ENCODE assay signal across 40 cellular contexts in the genomic region with DNA sequence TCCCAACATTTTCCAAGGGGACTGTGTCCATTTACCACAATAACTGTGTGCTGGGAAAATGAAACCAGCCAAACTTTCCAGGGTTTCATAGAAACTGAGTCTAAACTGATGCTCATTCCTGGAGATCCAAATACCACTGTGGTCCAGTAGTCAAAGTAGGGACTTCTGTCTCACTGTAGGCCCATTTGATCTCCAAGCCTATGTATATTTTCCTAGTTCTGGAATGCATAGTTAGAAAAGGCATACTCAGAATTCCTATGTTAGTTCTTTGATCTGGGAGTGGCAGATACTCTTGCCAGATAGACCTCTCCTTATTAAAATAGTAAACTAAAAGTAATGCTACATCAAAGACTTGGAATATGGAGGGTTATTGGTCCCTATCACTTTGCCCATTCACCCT. TPM values are rescaled to one million over a fixed set of nuclear protein-coding genes. Genes with fewer than 3 reads are reported as not detected.
"Had no signal": no experiment of that assay in that cellular context is flagged by ENCODE, and none has a peak within 500 bp of the region (broad histone marks: within the 10 kb centered on the region; RNA-seq: fewer than 3 reads in every experiment).

No MANE protein-coding gene starts in this region.

- H3K36me3 ChIP-seq: ascending aorta, Peyer's patch, SJSA1 had no signal

- H3K27me3 ChIP-seq: ascending aorta, Peyer's patch, SJSA1 had no signal

- H3K4me1 ChIP-seq: ascending aorta, Peyer's patch had no signal

- H3K9me3 ChIP-seq: ascending aorta, Peyer's patch, SJSA1, SK-N-SH had no signal

- DNase-seq: activated B cell treated with CpG ODN at 0.5 μM for 24 hours; activated CD4-positive, alpha-beta memory T cell treated with anti-CD3 and anti-CD28 coated beads, Interleukin-2, amount 10 ng/mL, durations not matched to agents 7 days and 5 days; activated CD4-positive, alpha-beta T cell treated with anti-CD3 and anti-CD28 coated beads for 4 hours; activated CD4-positive, CD25-positive, alpha-beta regulatory T cell treated with anti-CD3 and anti-CD28 coated beads, Interleukin-2, amount 50 U/mL, for 72 hours; activated CD8-positive, alpha-beta memory T cell treated with anti-CD3 and anti-CD28 coated beads for 24 hours; activated CD8-positive, alpha-beta memory T cell treated with anti-CD3 and anti-CD28 coated beads, Interleukin-2, amount 10 ng/mL, durations not matched to agents 7 days and 5 days; activated CD8-positive, alpha-beta memory T cell treated with anti-CD3 and anti-CD28 coated beads, Interleukin-2, amount 50 U/mL, for 48 hours; activated effector memory CD4-positive, alpha-beta T cell treated with anti-CD3 and anti-CD28 coated beads, Interleukin-2, amount 50 U/mL, for 16 hours; activated naive CD4-positive, alpha-beta T cell; activated naive CD4-positive, alpha-beta T cell treated with anti-CD3 and anti-CD28 coated beads, Interleukin-2, amount 50 U/mL, for 16 hours; activated naive CD8-positive, alpha-beta T cell treated with anti-CD3 and anti-CD28 coated beads for 36 hours; activated T-cell treated with anti-CD3 and anti-CD28 coated beads, Interleukin-2, amount 50 U/mL, for 1 hour; activated T-cell treated with anti-CD3 and anti-CD28 coated beads, Interleukin-2, amount 50 U/mL, for 72 hours; amygdala; caudate nucleus; cerebellar nuclear complex; MM.1S; MV-4-11; NCI-H1092; NCI-H1436 treated with DMSO at 0.1 percent for 48 hours; NCI-H1694 treated with DMSO at 0.1 percent for 48 hours; NCI-H2029 treated with DMSO at 0.1 percent for 48 hours; NCI-H2107; NCI-H2171; NCI-H510A; NCI-H526; NCI-H748 treated with DMSO at 0.1 percent for 48 hours; NK-92 treated with Interleukin-12 subunit alpha and Interleukin-12 subunit beta, amount 100 ng/mL, for 24 hours; PC-3; Peyer's patch; RPMI8226; SHP77 treated with DMSO at 0.1 percent for 48 hours; SK-N-SH; T-helper 1 cell; T-helper 2 cell; T-helper 9 cell had no signal

- H3K27ac ChIP-seq: ascending aorta, Peyer's patch, VCaP had no signal

- ATAC-seq: activated CD8-positive, alpha-beta memory T cell treated with anti-CD3 and anti-CD28 coated beads, Interleukin-2, amount 10 ng/mL, durations not matched to agents 7 days and 5 days; activated T-cell treated with anti-CD3 and anti-CD28 coated beads, Interleukin-2, amount 50 U/mL, for 72 hours; activated T-helper 17 cell treated with anti-CD3 and anti-CD28 coated beads, Interleukin-2, amount 50 U/mL, for 72 hours; PC-3 had no signal

- H3K4me3 ChIP-seq: ascending aorta, Peyer's patch, SJSA1 had no signal

RNA-seq across cellular contexts. Expression of a gene that starts 10.5 kb away (rescaled TPM):
- total RNA-seq: activated B cell treated with CpG ODN at 0.5 μM for 24 hours; activated CD8-positive, alpha-beta memory T cell treated with anti-CD3 and anti-CD28 coated beads, Interleukin-2, amount 10 ng/mL, durations not matched to agents 7 days and 5 days; activated naive CD8-positive, alpha-beta T cell treated with anti-CD3 and anti-CD28 coated beads for 36 hours; activated T-helper 17 cell treated with anti-CD3 and anti-CD28 coated beads, Interleukin-2, amount 50 U/mL, for 72 hours; PC-3 had no signal
